10 cellular contexts compared by ENCODE assay signal in the genomic region with DNA sequence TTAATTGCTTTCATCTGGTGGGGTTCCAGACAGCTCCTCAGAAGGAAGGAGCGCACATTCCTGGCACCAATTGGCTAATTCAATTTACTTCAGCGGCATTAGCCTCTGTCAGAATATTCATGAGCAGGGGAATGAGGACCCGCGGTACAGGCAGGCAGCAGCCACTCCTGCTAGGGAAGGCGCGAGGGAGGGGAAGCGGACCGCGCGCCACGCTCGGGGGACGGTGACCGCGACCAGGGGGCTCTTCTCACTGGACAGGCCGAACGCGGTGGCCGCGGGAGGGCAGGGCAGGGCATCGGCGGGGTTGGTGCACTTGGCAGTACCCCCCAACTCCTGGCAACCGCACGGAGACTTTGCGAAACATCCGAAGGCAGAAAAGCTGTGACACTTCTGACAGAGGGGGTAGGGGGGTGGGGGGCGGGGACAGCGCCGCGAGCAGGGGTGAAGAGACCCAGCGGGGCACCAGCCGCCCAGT. TPM values are rescaled to one million over a fixed set of nuclear protein-coding genes. Genes with fewer than 3 reads are reported as not detected.
DNase-seq lines count a peak whose midpoint lies in the region; ATAC-seq and TF ChIP-seq lines count a peak whose summit lies in the region.
"Had no signal": no experiment of that assay in that cellular context is flagged by ENCODE, and none has a peak within 500 bp of the region (broad histone marks: within the 10 kb centered on the region; RNA-seq: fewer than 3 reads in every experiment).

A gene (plus strand): TSS at position 160 of the 475 bp plus-strand sequence.

- H3K36me3 ChIP-seq in WERI-Rb-1 (no peaks in the 10 kb centered on the region), osteoblast (ENCODE audit: insufficient read depth, low read length) (no peaks in the 10 kb centered on the region)

- no peak for ATAC-seq in T-helper 17 cell
- ATAC-seq in GM21367 (IDR thresholded peaks at IDR 0.05; ENCODE audit: unreplicated experiment): no peak

- H3K27me3 Mint-ChIP-seq in HFFc6 (ENCODE audit: insufficient read depth): peaks cover 35% of the 10 kb centered on the region
- H3K27me3 Mint-ChIP-seq in T-helper 17 cell: peaks cover 33% of the 10 kb centered on the region

- no peak within 1 kb of the TSS for H3K27ac Mint-ChIP-seq in HFFc6
- H3K27ac Mint-ChIP-seq in T-helper 17 cell: no peak within 1 kb of the TSS

- no peaks in the 10 kb centered on the region for H3K9me3 ChIP-seq in WERI-Rb-1 (ENCODE audit: severe bottlenecking)
- H3K9me3 ChIP-seq in osteoblast (ENCODE audit: low read depth, low read length): no peaks in the 10 kb centered on the region
- H3K9me3 ChIP-seq in T-helper 17 cell (ENCODE audit: control insufficient read depth, low read length, poor library complexity, severe bottlenecking): no peaks in the 10 kb centered on the region
- H3K9me3 ChIP-seq: Caco-2 had no signal

- H3K4me3 ChIP-seq in AG10803 (ENCODE audit: low read length) (peak within 1 kb of the TSS; percentile 52), WERI-Rb-1 (ENCODE audit: low read depth, low read length) (peak within 1 kb of the TSS; percentile 51), osteoblast (ENCODE audit: insufficient read depth, low read length) (peak within 1 kb of the TSS; percentile 50)

- H3K27me3 ChIP-seq in WERI-Rb-1 (ENCODE audit: insufficient read depth, low read depth, severe bottlenecking) (no peaks in the 10 kb centered on the region), osteoblast (ENCODE audit: insufficient read depth, low read length) (peaks cover 47% of the 10 kb centered on the region)

- H3K4me1 ChIP-seq in osteoblast (ENCODE audit: insufficient read depth, low read length): peaks cover 5% of the 10 kb centered on the region
- H3K4me1 ChIP-seq: Caco-2 had no signal

- H3K27ac ChIP-seq in WERI-Rb-1: peak within 1 kb of the TSS; percentile 20; the same call in 1 of the 2 replicates
- H3K27ac ChIP-seq in osteoblast (ENCODE audit: low read depth, low read length): no peak within 1 kb of the TSS

- H3K36me3 Mint-ChIP-seq in HFFc6 (ENCODE audit: low read depth): no peaks in the 10 kb centered on the region
- H3K36me3 Mint-ChIP-seq in T-helper 17 cell (ENCODE audit: low read depth): peaks cover 2% of the 10 kb centered on the region

- intact Hi-C loops in head of caudate nucleus (cut with DNase I): loop anchor here (10.0 kb wide), 1 partner anchor 81 kb away; no protein-coding TSS in a partner anchor

- DNase-seq in AG10803 (ENCODE audit: low read depth) (no peak), WERI-Rb-1 (peak; percentile 42), head of caudate nucleus (peak; percentile 20 to 85 (median 63)), osteoblast (ENCODE audit: insufficient read length, low spot score, missing footprints) (peak; percentile 18), HFFc6 (no peak), T-helper 17 cell (no peak), DMS114 treated with DMSO at 0.1 percent for 48 hours (lab: John Stamatoyannopoulos, UW; ENCODE audit: unreplicated experiment) (no peak)
- DNase-seq: Caco-2, SIG-M5 had no signal

- TF ChIP-seq CTCF in AG10803 (conservative IDR thresholded peaks at IDR 0.05; ENCODE audit: low read length) (no peak), WERI-Rb-1 (IDR thresholded peaks at IDR 0.05; ENCODE audit: low read depth, low read length) (no peak), osteoblast (IDR thresholded peaks at IDR 0.05; ENCODE audit: extremely low read depth, low read depth, low read length) (no peak), HFFc6 (IDR thresholded peaks at IDR 0.05) (no peak)

- H4K20me1 ChIP-seq in osteoblast (ENCODE audit: insufficient read depth, low read length): no peaks in the 10 kb centered on the region

- H3K4me2 ChIP-seq in osteoblast (ENCODE audit: insufficient read depth, low read length): peak within 1 kb of the TSS; percentile 48

- no peak within 1 kb of the TSS for H2AFZ ChIP-seq in osteoblast (ENCODE audit: low read length)

- no peaks in the 10 kb centered on the region for H3K9me3 Mint-ChIP-seq in HFFc6

- no peak within 1 kb of the TSS for H3K4me3 Mint-ChIP-seq in HFFc6
- H3K4me3 Mint-ChIP-seq in T-helper 17 cell: no peak within 1 kb of the TSS

- no peaks in the 10 kb centered on the region for H3K79me2 ChIP-seq in osteoblast (ENCODE audit: insufficient read depth, low read length)

- peaks cover 16% of the 10 kb centered on the region for H3K4me1 Mint-ChIP-seq in HFFc6 (ENCODE audit: low read depth)
- H3K4me1 Mint-ChIP-seq in T-helper 17 cell: no peaks in the 10 kb centered on the region

RNA-seq across cellular contexts. Expression of the gene that starts here (rescaled TPM):
- total RNA-seq in osteoblast (not detected in 2 replicates), T-helper 17 cell (under 1 TPM; 0.21 to 0.35 TPM)
- not detected for total RNA-seq in HFFc6 (2021; fragmentation: NEBNext Ultra II Directional; extraction: Animal tissue kit (Norgen Biotek cat#: 25700))
- total RNA-seq: Caco-2 had no signal

Comparison
In these comparisons a context has a peak if more than half of its experiments do, and no peak if none do; other contexts are left out.
1. Peak in DNase-seq, H3K4me3 ChIP-seq and H3K4me2 ChIP-seq in osteoblast; RNA of the gene not detected or under 1 TPM.
2. DNase-seq: peak in WERI-Rb-1 (single experiment) and head of caudate nucleus (42 of 42); none in AG10803 (single experiment), HFFc6 (single experiment), T-helper 17 cell (0 of 3) and DMS114 treated with DMSO at 0.1 percent for 48 hours (single experiment).
3. Peak in every context shown above with its lines, with median percentiles within 50 percentile points of each other: H3K4me3 ChIP-seq.